In genomic region chr2:217934321-217935131, GRCh38 we compare ENCODE assay signal across 8 cellular contexts.
DNase-seq lines count a peak whose midpoint lies in the region; ATAC-seq and TF ChIP-seq lines count a peak whose summit lies in the region.

No MANE protein-coding gene starts in this region.

- H3F3A ChIP-seq in SK-N-SH (replicated peaks; ENCODE audit: insufficient read depth): peaks cover 35% of the 10 kb centered on the region

- TF ChIP-seq CTCF in SK-N-SH (IDR thresholded peaks at IDR 0.05): no peak
- no peak for TF ChIP-seq CTCF in foreskin keratinocyte (conservative IDR thresholded peaks at IDR 0.05)

- POLR2A ChIA-PET in SK-N-SH (lab: Yijun Ruan, JAX): interaction anchor here (1.0 to 3.9 kb wide), 4 partner anchors 9 to 46 kb away, joined by 3 to 28 read pairs (median 13); no protein-coding TSS in a partner anchor

- intact Hi-C loops in posterior vena cava (cut with DNase I): no loop called here

- no peak overlapping the region for H2AFZ ChIP-seq in SK-N-SH (ENCODE audit: low read depth)

- 44% methylated on average over 11 of the region's 13 CpGs for WGBS in SK-N-SH (ENCODE audit: low lambda C conversion rate)

- peaks cover 75 to 94% of the 10 kb centered on the region in 2 experiments for H3K4me1 ChIP-seq in SK-N-SH (ENCODE audit: control insufficient read depth in 1 of 2, insufficient read depth in 2 of 2, low read depth in 1 of 2, low read length in 1 of 2)
- H3K4me1 ChIP-seq in foreskin keratinocyte: peaks cover 17% of the 10 kb centered on the region

- peaks cover 0 to 2% of the 10 kb centered on the region in 2 experiments for H3K36me3 ChIP-seq in SK-N-SH (replicated peaks in 1 of 2; ENCODE audit: control insufficient read depth in 1 of 2, insufficient read depth in 2 of 2, low read length in 1 of 2)

- H3K27me3 ChIP-seq in SK-N-SH (ENCODE audit: insufficient read depth) (no peaks in the 10 kb centered on the region), foreskin keratinocyte (no peaks in the 10 kb centered on the region)

- H3K9me2 ChIP-seq in SK-N-SH: no peaks in the 10 kb centered on the region

- H4K20me1 ChIP-seq in SK-N-SH (ENCODE audit: insufficient read depth): peaks cover 29% of the 10 kb centered on the region; the same call in 1 of the 2 replicates

- H3K4me2 ChIP-seq in SK-N-SH: peak overlapping the region; percentile 72

- H3K79me2 ChIP-seq in SK-N-SH (ENCODE audit: insufficient read depth): peaks cover 95% of the 10 kb centered on the region

- CTCF ChIA-PET in SK-N-SH (lab: Yijun Ruan, JAX): interaction anchor here (0.7 to 14.7 kb wide), 10 partner anchors 12 to 146 kb away, joined by 3 to 129 read pairs (median 15); no protein-coding TSS in a partner anchor

- no peak for TF ChIP-seq RAD21 in SK-N-SH (IDR thresholded peaks at IDR 0.05; ENCODE audit: low read length)

- DNase-seq in GOT3 (lab: John Stamatoyannopoulos, UW) (peak; percentile 40), SK-N-SH (no peak), foreskin keratinocyte (peak; percentile 61 to 77), posterior vena cava (ENCODE audit: low spot score) (peak; percentile 92)

- H3K27ac ChIP-seq in SK-N-SH (ENCODE audit: low read depth in 2 of 2, low read length in 1 of 2): peak overlapping the region; percentile 86 to 96
- no peak overlapping the region for H3K27ac ChIP-seq in foreskin keratinocyte

- peak; percentile 94 for ATAC-seq in foreskin keratinocyte
- no peak for ATAC-seq in HG02571 (IDR thresholded peaks at IDR 0.05; ENCODE audit: unreplicated experiment)
- ATAC-seq in HG02885 (IDR thresholded peaks at IDR 0.05; ENCODE audit: poor library complexity, unreplicated experiment): no peak
- ATAC-seq in GM19463 (IDR thresholded peaks at IDR 0.05; ENCODE audit: unreplicated experiment): no peak
- no peak for ATAC-seq in GM18861 (IDR thresholded peaks at IDR 0.05; ENCODE audit: unreplicated experiment)

- peak overlapping the region; percentile 43; the same call in 1 of the 2 replicates for H3K9ac ChIP-seq in SK-N-SH

- peak in 1 of 2 experiments; percentile 80; a peak in 1 of 4 replicates for TF ChIP-seq EP300 in SK-N-SH (IDR thresholded peaks at IDR 0.05; ENCODE audit: borderline replicate concordance in 1 of 2, low read depth in 1 of 2, low read length in 1 of 2)

- 0 out of 4 replicates have a peak overlapping the region, but pooled peaks of 1 of the 2 experiments have one; percentile 15 for H3K4me3 ChIP-seq in SK-N-SH (ENCODE audit: low read depth in 2 of 2, low read length in 1 of 2)

- H3K9me3 ChIP-seq in SK-N-SH: no peaks in the 10 kb centered on the region

TF ChIP-seq in SK-N-SH, 30 proteins besides CTCF, POLR2A, EP300 and RAD21 (continues in another document):
- TF ChIP-seq TAF1 (IDR thresholded peaks at IDR 0.05; ENCODE audit: borderline replicate concordance, low read depth, low read length) (no peak), ELF1 (IDR thresholded peaks at IDR 0.05) (no peak), CHD2 (IDR thresholded peaks at IDR 0.05; ENCODE audit: low read length, partially characterized antibody) (no peak), USF1 (IDR thresholded peaks at IDR 0.05; ENCODE audit: borderline replicate concordance, low read depth) (no peak), POLR2AphosphoS5 (IDR thresholded peaks at IDR 0.05; ENCODE audit: low read depth, low read length) (no peak), YY1 (IDR thresholded peaks at IDR 0.05; ENCODE audit: low read depth) (no peak), RFX5 (IDR thresholded peaks at IDR 0.05; ENCODE audit: low read length) (no peak), NFIC (IDR thresholded peaks at IDR 0.05; ENCODE audit: borderline replicate concordance) (peak; percentile 82), GABPA (IDR thresholded peaks at IDR 0.05; ENCODE audit: low read depth) (0 out of 2 replicates have a peak, but pooled peaks have one; percentile 45), ZBTB33 (IDR thresholded peaks at IDR 0.05; ENCODE audit: borderline replicate concordance, low read depth) (no peak), JUND (IDR thresholded peaks at IDR 0.05) (peak; percentile 55; the same call in 1 of the 2 replicates), MAX (IDR thresholded peaks at IDR 0.05; ENCODE audit: low read depth) (0 out of 2 replicates have a peak, but pooled peaks have one; percentile 34), FOXJ3 (CRISPR knock-in tag; IDR thresholded peaks at IDR 0.05) (no peak), FOSL2 (IDR thresholded peaks at IDR 0.05; ENCODE audit: borderline replicate concordance, low read depth) (peak; percentile 80), EZH2phosphoT487 (IDR thresholded peaks at IDR 0.05; ENCODE audit: borderline replicate concordance, low read depth) (no peak), MEF2A (IDR thresholded peaks at IDR 0.05; ENCODE audit: borderline replicate concordance, low read depth) (no peak)
- TF ChIP-seq, protein P1, sequence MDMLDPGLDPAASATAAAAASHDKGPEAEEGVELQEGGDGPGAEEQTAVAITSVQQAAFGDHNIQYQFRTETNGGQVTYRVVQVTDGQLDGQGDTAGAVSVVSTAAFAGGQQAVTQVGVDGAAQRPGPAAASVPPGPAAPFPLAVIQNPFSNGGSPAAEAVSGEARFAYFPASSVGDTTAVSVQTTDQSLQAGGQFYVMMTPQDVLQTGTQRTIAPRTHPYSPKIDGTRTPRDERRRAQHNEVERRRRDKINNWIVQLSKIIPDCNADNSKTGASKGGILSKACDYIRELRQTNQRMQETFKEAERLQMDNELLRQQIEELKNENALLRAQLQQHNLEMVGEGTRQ (IDR thresholded peaks at IDR 0.05; ENCODE audit: borderline replicate concordance, low read depth, low read length): no peak
- TF ChIP-seq, protein P2, sequence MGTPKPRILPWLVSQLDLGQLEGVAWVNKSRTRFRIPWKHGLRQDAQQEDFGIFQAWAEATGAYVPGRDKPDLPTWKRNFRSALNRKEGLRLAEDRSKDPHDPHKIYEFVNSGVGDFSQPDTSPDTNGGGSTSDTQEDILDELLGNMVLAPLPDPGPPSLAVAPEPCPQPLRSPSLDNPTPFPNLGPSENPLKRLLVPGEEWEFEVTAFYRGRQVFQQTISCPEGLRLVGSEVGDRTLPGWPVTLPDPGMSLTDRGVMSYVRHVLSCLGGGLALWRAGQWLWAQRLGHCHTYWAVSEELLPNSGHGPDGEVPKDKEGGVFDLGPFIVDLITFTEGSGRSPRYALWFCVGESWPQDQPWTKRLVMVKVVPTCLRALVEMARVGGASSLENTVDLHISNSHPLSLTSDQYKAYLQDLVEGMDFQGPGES (IDR thresholded peaks at IDR 0.05; ENCODE audit: low read depth, low read length): no peak
- TF ChIP-seq, protein P3, sequence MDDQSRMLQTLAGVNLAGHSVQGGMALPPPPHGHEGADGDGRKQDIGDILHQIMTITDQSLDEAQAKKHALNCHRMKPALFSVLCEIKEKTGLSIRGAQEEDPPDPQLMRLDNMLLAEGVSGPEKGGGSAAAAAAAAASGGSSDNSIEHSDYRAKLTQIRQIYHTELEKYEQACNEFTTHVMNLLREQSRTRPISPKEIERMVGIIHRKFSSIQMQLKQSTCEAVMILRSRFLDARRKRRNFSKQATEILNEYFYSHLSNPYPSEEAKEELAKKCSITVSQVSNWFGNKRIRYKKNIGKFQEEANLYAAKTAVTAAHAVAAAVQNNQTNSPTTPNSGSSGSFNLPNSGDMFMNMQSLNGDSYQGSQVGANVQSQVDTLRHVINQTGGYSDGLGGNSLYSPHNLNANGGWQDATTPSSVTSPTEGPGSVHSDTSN (IDR thresholded peaks at IDR 0.05): peak; percentile 80
